Comparison of ENCODE assay signal across 11 cellular contexts in genomic region chr3:39637807-39638206, GRCh38.
DNase-seq lines count a peak whose midpoint lies in the region; ATAC-seq and TF ChIP-seq lines count a peak whose summit lies in the region.
"Had no signal": no experiment of that assay in that cellular context is flagged by ENCODE, and none has a peak within 500 bp of the region (broad histone marks: within the 10 kb centered on the region; RNA-seq: fewer than 3 reads in every experiment).

No MANE protein-coding gene starts in this region.

- no peaks in the 10 kb centered on the region for H3K9me3 Mint-ChIP-seq in activated T-cell treated with anti-CD3 and anti-CD28 coated beads, Interleukin-2, amount 50 U/mL, for 4 hours

- no peaks in the 10 kb centered on the region for H4K20me1 ChIP-seq in OCI-LY1 (ENCODE audit: insufficient read depth, low read length)
- H4K20me1 ChIP-seq in smooth muscle cell (ENCODE audit: low read depth), result no peaks in the 10 kb centered on the region

- no peak overlapping the region for H3K4me3 Mint-ChIP-seq in activated T-cell treated with anti-CD3 and anti-CD28 coated beads, Interleukin-2, amount 50 U/mL, for 4 hours

- no peak overlapping the region for H3K4me2 ChIP-seq in OCI-LY1 (ENCODE audit: low read length)
- H3K4me2 ChIP-seq in smooth muscle cell, result no peak overlapping the region

- TF ChIP-seq CTCF in OCI-LY1 (IDR thresholded peaks at IDR 0.05; ENCODE audit: low read length) (peak; percentile 26; the same call in 1 of the 2 replicates), epithelial cell of proximal tubule (conservative IDR thresholded peaks at IDR 0.05; ENCODE audit: low read depth, low read length) (peak; percentile 58), smooth muscle cell (IDR thresholded peaks at IDR 0.05; ENCODE audit: borderline replicate concordance, insufficient read depth, poor library complexity, severe bottlenecking) (peak; percentile 30), GM10248 (IDR thresholded peaks at IDR 0.05; ENCODE audit: control extremely low read depth, extremely low read depth, low read depth, missing control alignments) (no peak)

- H3K9ac ChIP-seq in OCI-LY1 (ENCODE audit: low read length), result no peak overlapping the region
- H3K9ac ChIP-seq in smooth muscle cell (ENCODE audit: low read depth), result no peak overlapping the region

- H3K36me3 ChIP-seq in OCI-LY1 (ENCODE audit: insufficient read depth, low read length) (no peaks in the 10 kb centered on the region), smooth muscle cell (ENCODE audit: low read depth) (no peaks in the 10 kb centered on the region)

- H3K4me3 ChIP-seq in OCI-LY1 (ENCODE audit: low read depth, low read length, poor library complexity, severe bottlenecking) (no peak overlapping the region), epithelial cell of proximal tubule (ENCODE audit: low read depth, low read length) (no peak overlapping the region), smooth muscle cell (no peak overlapping the region)

- H3K27me3 ChIP-seq in OCI-LY1 (ENCODE audit: insufficient read depth, low read length) (no peaks in the 10 kb centered on the region), smooth muscle cell (ENCODE audit: low read depth) (no peaks in the 10 kb centered on the region)

- ATAC-seq in activated T-cell treated with anti-CD3 and anti-CD28 coated beads, Interleukin-2, amount 50 U/mL, for 4 hours, result peak; percentile 48 to 51
- no peak for ATAC-seq in HG03025 (IDR thresholded peaks at IDR 0.05; ENCODE audit: low FRiP score, unreplicated experiment)

- peaks cover 9% of the 10 kb centered on the region for H3K4me1 Mint-ChIP-seq in activated T-cell treated with anti-CD3 and anti-CD28 coated beads, Interleukin-2, amount 50 U/mL, for 4 hours (ENCODE audit: low read depth)

- DNase-seq in activated T-cell treated with anti-CD3 and anti-CD28 coated beads, Interleukin-2, amount 50 U/mL, for 4 hours, result no peak
- no peak for DNase-seq in activated T-cell treated with anti-CD3 and anti-CD28 coated beads, Interleukin-2, amount 50 U/mL, for 48 hours
- DNase-seq in epithelial cell of proximal tubule (ENCODE audit: low read depth) (peak; percentile 39), smooth muscle cell (lab: John Stamatoyannopoulos, UW; ENCODE audit: unreplicated experiment) (no peak), GM10248 (ENCODE audit: extremely low spot score) (no peak)
- DNase-seq in activated CD4-positive, CD25-positive, alpha-beta regulatory T cell (lab: John Stamatoyannopoulos, UW), result no peak
- DNase-seq: activated CD4-positive, alpha-beta T cell treated with anti-CD3 and anti-CD28 coated beads, Interleukin-2, amount 50 U/mL, for 1 hour; NCI-H1105; nucleus accumbens had no signal

- POLR2A ChIA-PET in GM10248 (lab: Yijun Ruan, JAX), result no interaction called here

- H3F3A ChIP-seq in OCI-LY1 (ENCODE audit: insufficient read depth, low read length), result no peaks in the 10 kb centered on the region
- no peaks in the 10 kb centered on the region for H3F3A ChIP-seq in smooth muscle cell (ENCODE audit: low read depth)

- no peaks in the 10 kb centered on the region for H3K9me2 ChIP-seq in OCI-LY1 (ENCODE audit: low read depth, low read length)

- H3K79me2 ChIP-seq in OCI-LY1 (ENCODE audit: insufficient read depth, low read length) (no peaks in the 10 kb centered on the region), smooth muscle cell (ENCODE audit: low read depth) (no peaks in the 10 kb centered on the region)

- H2AFZ ChIP-seq in OCI-LY1 (ENCODE audit: low read length) (no peak overlapping the region), smooth muscle cell (ENCODE audit: low read depth) (no peak overlapping the region)

- H3K9me3 ChIP-seq in OCI-LY1 (ENCODE audit: low read length) (no peaks in the 10 kb centered on the region), smooth muscle cell (replicated peaks; ENCODE audit: low read depth) (no peaks in the 10 kb centered on the region)

- CTCF ChIA-PET in GM10248 (lab: Yijun Ruan, JAX), result no interaction called here

- H3K27me3 Mint-ChIP-seq in activated T-cell treated with anti-CD3 and anti-CD28 coated beads, Interleukin-2, amount 50 U/mL, for 4 hours (ENCODE audit: low read depth), result peaks cover 7% of the 10 kb centered on the region

- H3K36me3 Mint-ChIP-seq in activated T-cell treated with anti-CD3 and anti-CD28 coated beads, Interleukin-2, amount 50 U/mL, for 4 hours (ENCODE audit: insufficient read depth), result no peaks in the 10 kb centered on the region

- 96% methylated on average over 1 of the region's 1 CpG for WGBS in smooth muscle cell (ENCODE audit: low lambda C conversion rate)

- H3K4me1 ChIP-seq in OCI-LY1 (ENCODE audit: insufficient read depth, low read length, severe bottlenecking), result no peaks in the 10 kb centered on the region
- peaks cover 14% of the 10 kb centered on the region for H3K4me1 ChIP-seq in smooth muscle cell (ENCODE audit: low read depth)

- H3K27ac ChIP-seq in OCI-LY1 (ENCODE audit: low read depth, low read length, poor library complexity, severe bottlenecking) (no peak overlapping the region), smooth muscle cell (ENCODE audit: low read depth) (no peak overlapping the region)
